In genomic region chr3:12994357-12994606, GRCh38 we compare ENCODE assay signal across 8 cellular contexts.
A peak's percentile ranks its signal among the peaks of the same experiment; 100 is the strongest.
DNase-seq lines count a peak whose midpoint lies in the region; ATAC-seq, FAIRE-seq and TF ChIP-seq lines count a peak whose summit lies in the region.

No MANE protein-coding gene starts in this region.

- H3K4me3 ChIP-seq in Panc1 (ENCODE audit: low read depth in 2 of 2, low read length in 2 of 2) = peak overlapping the region; percentile 61 to 68
- H3K4me3 ChIP-seq in endothelial cell of umbilical vein (replicated peaks in 1 of 3; ENCODE audit: insufficient read depth in 1 of 3, low read depth in 1 of 3, low read length in 3 of 3) = peak overlapping the region; percentile 30 to 49 (median 41)

- intact Hi-C loops in Panc1 (cut with micrococcal nuclease; ENCODE audit: unreplicated experiment) (loop anchor here (10.0 kb wide), 1 partner anchor 129 kb away; no protein-coding TSS in a partner anchor), endothelial cell of umbilical vein (cut with micrococcal nuclease) (loop anchor here (2.0 to 10.0 kb wide), 2 partner anchors 27 to 461 kb away; no protein-coding TSS in a partner anchor)

- H3K27me3 ChIP-seq in Panc1 (ENCODE audit: control insufficient read depth, insufficient read depth, low read length) (no peaks in the 10 kb centered on the region), endothelial cell of umbilical vein (ENCODE audit: control insufficient read depth in 2 of 2, insufficient read depth in 2 of 2, low read length in 2 of 2) (peaks cover 8 to 20% of the 10 kb centered on the region in 2 experiments)

- peak overlapping the region; percentile 85 for H2AFZ ChIP-seq in endothelial cell of umbilical vein (ENCODE audit: low read depth, low read length)

- H3K27ac ChIP-seq in Panc1 (ENCODE audit: low read length) = peak overlapping the region; percentile 44; the same call in 1 of the 2 replicates
- no peak overlapping the region for H3K27ac ChIP-seq in endothelial cell of umbilical vein (ENCODE audit: insufficient read depth, low read depth, low read length)

- POLR2A ChIA-PET in Panc1 (lab: Charles Lee) (no interaction called here), endothelial cell of umbilical vein (lab: Charles Lee) (no interaction called here)

- H3K9me3 ChIP-seq in Panc1 (ENCODE audit: control insufficient read depth, insufficient read depth, low read depth, low read length) (no peaks in the 10 kb centered on the region), endothelial cell of umbilical vein (replicated peaks; ENCODE audit: control insufficient read depth, insufficient read depth, low read length) (no peaks in the 10 kb centered on the region)

- no peaks in the 10 kb centered on the region for H3K9me1 ChIP-seq in endothelial cell of umbilical vein (replicated peaks; ENCODE audit: control insufficient read depth, extremely low read depth, insufficient read depth, low read length)

- H3K4me1 ChIP-seq in Panc1 (ENCODE audit: control insufficient read depth, insufficient read depth, low read length) (peaks cover 16% of the 10 kb centered on the region), endothelial cell of umbilical vein (ENCODE audit: control insufficient read depth, extremely low read depth, insufficient read depth, low read length) (peaks cover 5% of the 10 kb centered on the region)

- peak overlapping the region; percentile 62 for H3K4me2 ChIP-seq in endothelial cell of umbilical vein (ENCODE audit: insufficient read depth, low read length)

- H3K9ac ChIP-seq in endothelial cell of umbilical vein (replicated peaks; ENCODE audit: extremely low read depth, insufficient read depth, low read length) = peak overlapping the region; percentile 17

- H3K4me1 Mint-ChIP-seq in nephron = no peaks in the 10 kb centered on the region

- no TSS peak for BruUV-seq in Panc1 (replicated peaks; lab: Mats Ljungman, UMichigan)
- no TSS peak for BruUV-seq in endothelial cell of umbilical vein (replicated peaks; lab: Mats Ljungman, UMichigan)

- ATAC-seq in Panc1 = peak; percentile 80
- no peak for ATAC-seq in HG03442 (IDR thresholded peaks at IDR 0.05; ENCODE audit: unreplicated experiment)

- no peaks in the 10 kb centered on the region for H3K9me3 Mint-ChIP-seq in nephron

- H4K20me1 ChIP-seq in endothelial cell of umbilical vein (replicated peaks; ENCODE audit: control insufficient read depth, extremely low read depth, insufficient read depth, low read length) = no peaks in the 10 kb centered on the region

- dilution Hi-C loops in endothelial cell of umbilical vein (cut with MboI; ENCODE audit: extremely low pct_ligation_motif_present, low sequenced_read_pairs) = no loop called here

- TF ChIP-seq CTCF in Panc1 (IDR thresholded peaks at IDR 0.05) (no peak), endothelial cell of umbilical vein (IDR thresholded peaks at IDR 0.05; ENCODE audit: extremely low read depth in 1 of 2, insufficient read depth in 1 of 2, low read depth in 1 of 2, low read length in 2 of 2) (no peak), nephron (IDR thresholded peaks at IDR 0.05; ENCODE audit: unreplicated experiment in 3 of 3) (no peak)

- in situ Hi-C loops in Panc1 (cut with HindIII; ENCODE audit: low pct_unique_long_range_greater_than_20kb, low sequenced_read_pairs) = no loop called here

- H3K36me3 ChIP-seq in Panc1 (ENCODE audit: control insufficient read depth, insufficient read depth, low read length) (no peaks in the 10 kb centered on the region; the same call in 1 of the 2 replicates), endothelial cell of umbilical vein (ENCODE audit: control insufficient read depth in 2 of 2, extremely low read depth in 1 of 2, insufficient read depth in 2 of 2, low read length in 2 of 2) (no peaks in the 10 kb centered on the region)

- H3K36me3 Mint-ChIP-seq in nephron (ENCODE audit: low read depth) = no peaks in the 10 kb centered on the region

- TF ChIP-seq POLR2A in endothelial cell of umbilical vein (IDR thresholded peaks at IDR 0.05; ENCODE audit: low read depth, low read length) = no peak

- peak overlapping the region in 2 of 3 experiments; percentile 88 to 91 for H3K4me3 Mint-ChIP-seq in nephron

- CTCF ChIA-PET in Panc1 (lab: Charles Lee) (no interaction called here), endothelial cell of umbilical vein (lab: Charles Lee) (interaction anchor here (1.1 to 5.3 kb wide), 7 partner anchors 10 to 153 kb away, joined by 3 to 68 read pairs (median 5); partner anchors contain the start of gene RPL32)

- no peak overlapping the region for H3K27ac Mint-ChIP-seq in nephron

- H3K27me3 Mint-ChIP-seq in nephron (ENCODE audit: low read depth) = peaks cover 39% of the 10 kb centered on the region

- no peak for FAIRE-seq in endothelial cell of umbilical vein (lab: Jason Lieb, UNC)

- no peaks in the 10 kb centered on the region for H3K79me2 ChIP-seq in endothelial cell of umbilical vein (ENCODE audit: control insufficient read depth, insufficient read depth, low read length)

- DNase-seq in activated effector memory CD4-positive, alpha-beta T cell treated with anti-CD3 and anti-CD28 coated beads, Interleukin-2, amount 50 U/mL, for 16 hours = peak; percentile 71
- DNase-seq in activated effector memory CD4-positive, alpha-beta T cell treated with Interleukin-2 at 50 U/mL for 16 hours = no peak
- DNase-seq in Panc1 (ENCODE audit: low read depth, low spot score) = no peak
- DNase-seq in endothelial cell of umbilical vein (ENCODE audit: low read depth, low spot score) = peak; percentile 22
- DNase-seq in SK-N-DZ (ENCODE audit: low spot score) = no peak
- no peak for DNase-seq in SW480 (ENCODE audit: low spot score)

TF ChIP-seq in endothelial cell of umbilical vein, 7 proteins besides CTCF, POLR2A, EP300 and RAD21:
- TF ChIP-seq JUN (IDR thresholded peaks at IDR 0.05; ENCODE audit: borderline replicate concordance, insufficient read depth, insufficient read length, low read depth) (no peak), POLR2AphosphoS5 (IDR thresholded peaks at IDR 0.05; ENCODE audit: insufficient read depth, low read depth, low read length) (no peak), MYC (IDR thresholded peaks at IDR 0.05; ENCODE audit: low read depth, low read length) (no peak)

Comparison
In these comparisons a context has a peak if more than half of its experiments do, and no peak if none do; other contexts are left out.
1. DNase-seq: peak in activated effector memory CD4-positive, alpha-beta T cell treated with anti-CD3 and anti-CD28 coated beads, Interleukin-2, amount 50 U/mL, for 16 hours (single experiment) and endothelial cell of umbilical vein (single experiment); none in activated effector memory CD4-positive, alpha-beta T cell treated with Interleukin-2 at 50 U/mL for 16 hours (single experiment), Panc1 (single experiment), SK-N-DZ (single experiment) and SW480 (single experiment).